31 cellular contexts compared by ENCODE assay signal in the genomic region with DNA sequence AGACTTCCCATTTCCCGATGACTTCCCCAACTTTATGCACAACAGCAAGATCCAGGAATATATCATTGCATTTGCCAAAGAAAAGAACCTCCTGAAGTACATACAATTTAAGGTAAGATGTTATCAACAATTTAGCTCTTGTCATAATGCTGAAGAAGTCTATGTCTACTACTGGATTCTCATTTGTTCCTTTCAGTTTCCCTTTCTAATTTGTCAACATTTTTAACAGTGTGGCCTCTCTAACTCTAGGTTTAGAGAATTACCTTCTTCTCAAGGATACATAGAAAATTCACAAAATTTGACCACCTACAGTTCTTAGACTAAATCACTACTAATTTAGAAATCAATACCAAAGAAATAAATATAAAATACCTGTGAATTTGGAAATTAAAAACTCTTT. TPM values are rescaled to one million over a fixed set of nuclear protein-coding genes. Genes with fewer than 3 reads are reported as not detected.
"Had no signal": no experiment of that assay in that cellular context is flagged by ENCODE, and none has a peak within 500 bp of the region (broad histone marks: within the 10 kb centered on the region; RNA-seq: fewer than 3 reads in every experiment).

No MANE protein-coding gene starts in this region.

- H3K4me1 ChIP-seq: breast epithelium, colonic mucosa had no signal

- H3K27ac ChIP-seq: ascending aorta, breast epithelium, cardiac muscle cell, colonic mucosa had no signal

- DNase-seq: activated CD4-positive, alpha-beta memory T cell treated with anti-CD3 and anti-CD28 coated beads for 36 hours; activated CD4-positive, alpha-beta T cell treated with anti-CD3 and anti-CD28 coated beads for 36 hours; activated CD4-positive, alpha-beta T cell treated with anti-CD3 and anti-CD28 coated beads, Interleukin-2, amount 10 ng/mL, durations not matched to agents 24 days and 14 days; activated CD4-positive, CD25-positive, alpha-beta regulatory T cell; activated CD4-positive, CD25-positive, alpha-beta regulatory T cell treated with anti-CD3 and anti-CD28 coated beads, Interleukin-2, amount 50 U/mL, for 72 hours; activated CD8-positive, alpha-beta memory T cell treated with anti-CD3 and anti-CD28 coated beads, Interleukin-2, amount 10 ng/mL, durations not matched to agents 7 days and 5 days; activated CD8-positive, alpha-beta memory T cell treated with anti-CD3 and anti-CD28 coated beads, Interleukin-2, amount 50 U/mL, for 4 hours; activated CD8-positive, alpha-beta T cell treated with anti-CD3 and anti-CD28 coated beads, Interleukin-2, amount 10 ng/mL, durations not matched to agents 7 days and 5 days; activated gamma-delta T cell; activated naive CD4-positive, alpha-beta T cell; activated naive CD4-positive, alpha-beta T cell treated with anti-CD3 and anti-CD28 coated beads, Interleukin-2, amount 10 ng/mL, durations not matched to agents 7 days and 5 days; activated naive CD8-positive, alpha-beta T cell treated with anti-CD3 and anti-CD28 coated beads, Interleukin-2, amount 10 ng/mL, durations not matched to agents 7 days and 5 days; activated T-cell treated with anti-CD3 and anti-CD28 coated beads, Interleukin-2, amount 50 U/mL, for 1 hour; activated T-cell treated with anti-CD3 and anti-CD28 coated beads, Interleukin-2, amount 50 U/mL, for 48 hours; central memory CD4-positive, alpha-beta T cell; cerebellar nuclear complex; colonic mucosa; effector memory CD4-positive, alpha-beta T cell; endodermal cell; foreskin fibroblast; head of caudate nucleus; T-helper 2 cell had no signal

- H3K9me3 ChIP-seq: ascending aorta, breast epithelium, colonic mucosa had no signal

- H3K36me3 ChIP-seq: ascending aorta, breast epithelium, cardiac muscle cell, colonic mucosa had no signal

- H3K4me3 ChIP-seq: ascending aorta, breast epithelium, cardiac muscle cell, colonic mucosa had no signal

- ATAC-seq: activated CD4-positive, alpha-beta T cell treated with anti-CD3 and anti-CD28 coated beads for 36 hours; activated CD8-positive, alpha-beta memory T cell treated with anti-CD3 and anti-CD28 coated beads, Interleukin-2, amount 10 ng/mL, durations not matched to agents 7 days and 5 days; activated CD8-positive, alpha-beta T cell treated with anti-CD3 and anti-CD28 coated beads, Interleukin-2, amount 10 ng/mL, durations not matched to agents 7 days and 5 days; activated naive CD4-positive, alpha-beta T cell treated with anti-CD3 and anti-CD28 coated beads, Interleukin-2, amount 50 U/mL, for 72 hours; esophagus mucosa had no signal

- H3K27me3 ChIP-seq: ascending aorta, breast epithelium, cardiac muscle cell, colonic mucosa had no signal

RNA-seq across cellular contexts. Expression of gene FMO3, which starts 13.2 kb away (rescaled TPM):
- total RNA-seq: activated CD4-positive, alpha-beta memory T cell treated with anti-CD3 and anti-CD28 coated beads for 36 hours; activated CD4-positive, alpha-beta T cell treated with anti-CD3 and anti-CD28 coated beads for 36 hours; activated CD4-positive, alpha-beta T cell treated with anti-CD3 and anti-CD28 coated beads, Interleukin-2, amount 10 ng/mL, durations not matched to agents 24 days and 14 days; activated CD8-positive, alpha-beta memory T cell treated with anti-CD3 and anti-CD28 coated beads for 36 hours; activated CD8-positive, alpha-beta memory T cell treated with anti-CD3 and anti-CD28 coated beads, Interleukin-2, amount 10 ng/mL, durations not matched to agents 7 days and 5 days; activated CD8-positive, alpha-beta T cell treated with anti-CD3 and anti-CD28 coated beads, Interleukin-2, amount 10 ng/mL, durations not matched to agents 7 days and 5 days; activated naive CD4-positive, alpha-beta T cell treated with anti-CD3 and anti-CD28 coated beads, Interleukin-2, amount 50 U/mL, for 72 hours; activated naive CD8-positive, alpha-beta T cell treated with anti-CD3 and anti-CD28 coated beads, Interleukin-2, amount 10 ng/mL, durations not matched to agents 7 days and 5 days; cardiac muscle cell; endodermal cell; epithelial cell of proximal tubule; frontal cortex; T-helper 1 cell treated with Interleukin-12 subunit alpha and Interleukin-12 subunit beta and Interleukin-4 antibody, amounts not matched to agents 30 ng/mL and 1 ng/mL, for 36 hours had no signal
- polyA plus RNA-seq: cardiac muscle cell had no signal
